ENCODE assay signal across 8 cellular contexts in genomic region chr10:50224330-50224952, GRCh38. TPM values are rescaled to one million over a fixed set of nuclear protein-coding genes. Genes with fewer than 3 reads are reported as not detected.
DNase-seq lines count a peak whose midpoint lies in the region; TF ChIP-seq lines count a peak whose summit lies in the region.

No MANE protein-coding gene starts in this region.

- no peak overlapping the region for H3K18ac ChIP-seq in H9 (ENCODE audit: insufficient read length, low read depth, low read length)
- no peak overlapping the region for H3K18ac ChIP-seq in mesenchymal stem cell (ENCODE audit: low read depth in 1 of 2, low read length in 2 of 2)

- H4K91ac ChIP-seq in H9 (ENCODE audit: insufficient read length, low read depth, low read length): no peak overlapping the region
- no peak overlapping the region for H4K91ac ChIP-seq in mesenchymal stem cell (ENCODE audit: low read length)

- H2BK5ac ChIP-seq in H9 (ENCODE audit: insufficient read length, low read length): no peak overlapping the region
- no peak overlapping the region for H2BK5ac ChIP-seq in mesenchymal stem cell (ENCODE audit: low read depth, low read length, poor library complexity, severe bottlenecking)

- WGBS in H9 (ENCODE audit: extremely low coverage, insufficient read length, low lambda C conversion rate): no CpG with 5 or more reads among the region's 6 CpGs
- WGBS in mesenchymal stem cell: 55% methylated on average over 5 of the region's 6 CpGs

- no peaks in the 10 kb centered on the region for H4K20me1 ChIP-seq in H9 (ENCODE audit: control insufficient read depth, insufficient read depth, insufficient read length)

- H3K79me1 ChIP-seq in H9 (ENCODE audit: insufficient read depth, low read depth, low read length, poor library complexity, severe bottlenecking): no peaks in the 10 kb centered on the region
- H3K79me1 ChIP-seq in mesenchymal stem cell (replicated peaks; ENCODE audit: low read length, poor library complexity, severe bottlenecking): no peaks in the 10 kb centered on the region

- H3K23ac ChIP-seq in H9 (ENCODE audit: insufficient read length, low read depth, low read length) (no peak overlapping the region), mesenchymal stem cell (ENCODE audit: low read length in 2 of 2) (no peak overlapping the region)

- H3K4me3 Mint-ChIP-seq in H9: no peak overlapping the region

- H3K4ac ChIP-seq in H9 (ENCODE audit: low read depth, low read length) (no peak overlapping the region), mesenchymal stem cell (ENCODE audit: low read depth in 1 of 2, low read length in 2 of 2) (no peak overlapping the region)

- H3K27me3 ChIP-seq in H9 (ENCODE audit: insufficient read depth, low read length) (no peaks in the 10 kb centered on the region), SJCRH30 (no peaks in the 10 kb centered on the region), colonic mucosa (no peaks in the 10 kb centered on the region), mesenchymal stem cell (ENCODE audit: control insufficient read depth in 1 of 2, insufficient read depth in 1 of 2, low read length in 2 of 2) (peaks cover 0 to 13% of the 10 kb centered on the region in 2 experiments)

- H3K4me3 ChIP-seq in SJCRH30: no peak overlapping the region
- H3K4me3 ChIP-seq in colonic mucosa: no peak overlapping the region
- H3K4me3 ChIP-seq in mesenchymal stem cell (ENCODE audit: insufficient read depth in 1 of 2, low read depth in 1 of 2, low read length in 2 of 2): no peak overlapping the region

- H3K36me3 ChIP-seq in SJCRH30: no peaks in the 10 kb centered on the region
- no peaks in the 10 kb centered on the region for H3K36me3 ChIP-seq in colonic mucosa
- H3K36me3 ChIP-seq in mesenchymal stem cell (ENCODE audit: control insufficient read depth in 1 of 2, insufficient read depth in 2 of 2, low read depth in 1 of 2, low read length in 2 of 2): no peaks in the 10 kb centered on the region

- H3K4me1 ChIP-seq in H9 (ENCODE audit: insufficient read depth, low read length) (no peaks in the 10 kb centered on the region), SJCRH30 (no peaks in the 10 kb centered on the region), colonic mucosa (no peaks in the 10 kb centered on the region), mesenchymal stem cell (ENCODE audit: control insufficient read depth, insufficient read depth, low read depth, low read length) (no peaks in the 10 kb centered on the region)

- no peaks in the 10 kb centered on the region for H3K9me3 ChIP-seq in H9 (ENCODE audit: control insufficient read depth, low read depth, low read length)
- H3K9me3 ChIP-seq in SJCRH30 (replicated peaks): no peaks in the 10 kb centered on the region
- no peaks in the 10 kb centered on the region for H3K9me3 ChIP-seq in colonic mucosa
- H3K9me3 ChIP-seq in mesenchymal stem cell (ENCODE audit: control insufficient read depth, low read length): no peaks in the 10 kb centered on the region

- no peak overlapping the region for H2BK15ac ChIP-seq in H9 (ENCODE audit: low read depth, low read length)
- no peak overlapping the region for H2BK15ac ChIP-seq in mesenchymal stem cell (ENCODE audit: low read depth, poor library complexity, severe bottlenecking)

- H4K5ac ChIP-seq in H9 (ENCODE audit: insufficient read length, low read depth, low read length): no peak overlapping the region

- no peaks in the 10 kb centered on the region for H3K36me3 Mint-ChIP-seq in H9 (ENCODE audit: insufficient read depth in 1 of 3, low read depth in 3 of 3)

- H3K27ac ChIP-seq in 22Rv1 (no peak overlapping the region), H9 (ENCODE audit: insufficient read length, low read depth, low read length) (no peak overlapping the region), SJCRH30 (no peak overlapping the region), colonic mucosa (no peak overlapping the region), mesenchymal stem cell (ENCODE audit: low read length, poor library complexity, severe bottlenecking) (no peak overlapping the region)

- H3K56ac ChIP-seq in H9 (ENCODE audit: insufficient read length, low read depth, low read length): no peak overlapping the region

- H2AFZ ChIP-seq in H9 (ENCODE audit: low read length) (no peak overlapping the region), mesenchymal stem cell (ENCODE audit: low read depth, low read length) (no peak overlapping the region)

- H3K27ac Mint-ChIP-seq in H9: no peak overlapping the region

- no peaks in the 10 kb centered on the region for H3K79me2 ChIP-seq in H9 (ENCODE audit: insufficient read depth, low read length)

- H4K8ac ChIP-seq in H9 (replicated peaks; ENCODE audit: insufficient read length, low read depth, low read length) (no peak overlapping the region), mesenchymal stem cell (ENCODE audit: low read length) (no peak overlapping the region)

- no peak overlapping the region for H3K4me2 ChIP-seq in H9 (ENCODE audit: insufficient read depth, insufficient read length, low read length)
- H3K4me2 ChIP-seq in mesenchymal stem cell (ENCODE audit: low read length, poor library complexity, severe bottlenecking): no peak overlapping the region

- TF ChIP-seq CTCF in 22Rv1 (IDR thresholded peaks at IDR 0.05) (peak; percentile 76), H9 (conservative IDR thresholded peaks at IDR 0.05) (peak; percentile 75), colonic mucosa (IDR thresholded peaks at IDR 0.05) (peak; percentile 35)

- no peak overlapping the region for H3T11ph ChIP-seq in H9 (ENCODE audit: low read length)

- H2BK20ac ChIP-seq in H9 (ENCODE audit: low read depth, low read length, poor library complexity, severe bottlenecking): no peak overlapping the region

- H3K23me2 ChIP-seq in H9 (ENCODE audit: insufficient read length, low read depth, low read length, poor library complexity, severe bottlenecking): no peaks in the 10 kb centered on the region

- no peaks in the 10 kb centered on the region; the same call in 1 of the 2 replicates for H3K27me3 Mint-ChIP-seq in H9 (ENCODE audit: low read depth)

- intact Hi-C loops in colonic mucosa (cut with DNase I): loop anchor here (5.0 kb wide), 1 partner anchor 632 kb away; no protein-coding TSS in a partner anchor

- DNase-seq in GM04504 (ENCODE audit: low read depth): peak; percentile 40
- peak; percentile 42 for DNase-seq in H9
- DNase-seq in LoVo (ENCODE audit: low spot score): peak; percentile 64
- DNase-seq in SJCRH30: peak; percentile 25 to 61
- DNase-seq in colonic mucosa: peak; percentile 29
- DNase-seq in mesenchymal stem cell: peak; percentile 55
- DNase-seq in activated CD8-positive, alpha-beta memory T cell treated with anti-CD3 and anti-CD28 coated beads for 24 hours: no peak

- no peaks in the 10 kb centered on the region for H3K9me3 Mint-ChIP-seq in H9

- H2BK120ac ChIP-seq in H9 (ENCODE audit: low read depth, low read length, poor library complexity, severe bottlenecking): no peak overlapping the region
- H2BK120ac ChIP-seq in mesenchymal stem cell (ENCODE audit: low read depth, low read length): no peak overlapping the region

- no peaks in the 10 kb centered on the region for H3K4me1 Mint-ChIP-seq in H9

- H3K9ac ChIP-seq in H9 (ENCODE audit: extremely low read depth, insufficient read length, low read length) (no peak overlapping the region), colonic mucosa (ENCODE audit: low read depth in 2 of 2, low read length in 2 of 2) (no peak overlapping the region), mesenchymal stem cell (ENCODE audit: low read length) (no peak overlapping the region)

- no peak overlapping the region for H2AK5ac ChIP-seq in H9 (ENCODE audit: insufficient read length, low read length)
- H2AK5ac ChIP-seq in mesenchymal stem cell (ENCODE audit: low read length, severe bottlenecking): no peak overlapping the region

- H3K14ac ChIP-seq in H9 (ENCODE audit: insufficient read depth, low read length) (no peak overlapping the region), mesenchymal stem cell (ENCODE audit: low read length in 2 of 2) (no peak overlapping the region)

- H2BK12ac ChIP-seq in H9 (ENCODE audit: insufficient read length, low read depth, low read length): no peak overlapping the region
- H2BK12ac ChIP-seq in mesenchymal stem cell (ENCODE audit: low read length in 2 of 2): no peak overlapping the region

RNA-seq across cellular contexts. Expression of gene ASAH2, which starts 26.9 kb away (rescaled TPM):
- total RNA-seq in H9 (2021) (4.6 and 5.9 TPM in 2 replicates), colonic mucosa (1 to 10 TPM; 3.9 to 5.0 TPM)
- total RNA-seq in SJCRH30 (2014; rRNA removed; shearing (Covaris generic)): 1.2 and 1.7 TPM in 2 replicates
- polyA plus RNA-seq in mesenchymal stem cell (2013, experiment 1 of 2): 2.0 TPM
- 1.7 TPM for polyA plus RNA-seq in mesenchymal stem cell (2013, experiment 2 of 2)
